21 cellular contexts compared by ENCODE assay signal in the genomic region with DNA sequence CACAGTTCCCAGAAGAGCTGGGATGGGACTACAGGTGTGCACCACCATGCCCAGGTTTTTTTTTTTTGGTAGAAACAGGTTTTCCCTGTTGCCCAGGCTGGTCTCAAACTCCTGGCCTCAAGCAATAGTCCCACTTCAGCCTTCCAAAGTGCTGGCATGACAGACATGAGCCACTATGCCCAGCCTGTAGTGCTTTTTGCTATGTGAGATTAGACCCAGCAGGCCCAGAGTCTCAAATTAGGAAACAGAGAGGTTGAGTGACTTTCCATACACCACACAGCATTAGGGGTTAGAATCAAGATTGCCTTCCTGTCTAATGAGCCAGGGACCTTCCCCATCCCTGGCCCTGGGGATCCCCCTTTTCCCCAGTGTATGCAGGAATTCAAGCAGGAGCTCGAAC.
A peak's percentile ranks its signal among the peaks of the same experiment; 100 is the strongest.
DNase-seq lines count a peak whose midpoint lies in the region; ATAC-seq, FAIRE-seq and TF ChIP-seq lines count a peak whose summit lies in the region.
"Had no signal": no experiment of that assay in that cellular context is flagged by ENCODE, and none has a peak within 500 bp of the region (broad histone marks: within the 10 kb centered on the region; RNA-seq: fewer than 3 reads in every experiment).

No MANE protein-coding gene starts in this region.

- WGBS in HepG2 (ENCODE audit: low lambda C conversion rate), result 100% methylated on average over 1 of the region's 1 CpG

- H3K9ac ChIP-seq in adipocyte (ENCODE audit: low read length), result peak overlapping the region; percentile 17
- H3K9ac ChIP-seq in HepG2 (ENCODE audit: insufficient read depth, low read depth, low read length), result no peak overlapping the region
- H3K9ac ChIP-seq in subcutaneous abdominal adipose tissue (ENCODE audit: low read length in 5 of 5), result no peak overlapping the region

- H4K20me1 ChIP-seq in HepG2 (ENCODE audit: insufficient read depth, low read length), result no peaks in the 10 kb centered on the region

- H3K4me1 ChIP-seq in adipocyte (ENCODE audit: control insufficient read depth, insufficient read depth, low read length), result peaks cover 45% of the 10 kb centered on the region
- H3K4me1 ChIP-seq in HepG2 (ENCODE audit: insufficient read depth, low read length), result peaks cover 67% of the 10 kb centered on the region
- H3K4me1 ChIP-seq in subcutaneous abdominal adipose tissue (ENCODE audit: control insufficient read depth in 5 of 5, insufficient read depth in 5 of 5, low read length in 5 of 5), result peaks cover 2 to 46% (median 35%) of the 10 kb centered on the region in 5 donors

- CTCF ChIA-PET in HepG2 (lab: Yijun Ruan, JAX; ENCODE audit: low intra/inter-chr PET ratio, low total read pairs), result no interaction called here

- TF ChIP-seq POLR2A in HepG2 (IDR thresholded peaks at IDR 0.05; ENCODE audit: insufficient read depth in 1 of 2, low read depth in 2 of 2, low read length in 2 of 2), result no peak

- no peak overlapping the region for H3K4me2 ChIP-seq in HepG2 (ENCODE audit: low read depth, low read length)

- TF ChIP-seq EP300 in HepG2 (IDR thresholded peaks at IDR 0.05; ENCODE audit: low read depth in 2 of 2, low read length in 2 of 2) (no peak), HepG2 (CRISPR knock-in tag; IDR thresholded peaks at IDR 0.05; ENCODE audit: borderline replicate concordance) (no peak)

- H2AFZ ChIP-seq in HepG2 (ENCODE audit: low read length), result no peak overlapping the region

- no peak for TF ChIP-seq CTCF in HepG2 (CRISPR knock-in tag; IDR thresholded peaks at IDR 0.05)

- BruUV-seq in HepG2 (replicated peaks; lab: Mats Ljungman, UMichigan), result no TSS peak

- no peaks in the 10 kb centered on the region for H3K27me3 ChIP-seq in adipocyte (replicated peaks; ENCODE audit: control insufficient read depth, insufficient read depth, low read length)
- H3K27me3 ChIP-seq in HepG2 (ENCODE audit: control insufficient read depth in 1 of 2, insufficient read depth in 2 of 2, low read length in 2 of 2), result no peaks in the 10 kb centered on the region
- no peaks in the 10 kb centered on the region for H3K27me3 ChIP-seq in subcutaneous abdominal adipose tissue (ENCODE audit: control insufficient read depth in 5 of 5, insufficient read depth in 4 of 5, low read length in 5 of 5)

- ATAC-seq in HepG2, result no peak
- ATAC-seq: GM12878 had no signal

- in situ Hi-C loops in HepG2 (cut with HindIII; ENCODE audit: extremely low pct_ligation_motif_present, low pct_unique_long_range_greater_than_20kb) (no loop called here), KBM-7 (cut with MboI; ENCODE audit: low pct_unique_long_range_greater_than_20kb, low sequenced_read_pairs) (no loop called here)

- peak; percentile 5 for DNase-seq in AG20443 (ENCODE audit: low spot score)
- no peak for DNase-seq in adipocyte (ENCODE audit: low read depth)
- DNase-seq in HepG2 (ENCODE audit: low spot score), result no peak
- DNase-seq in NCI-H1436 treated with DMSO at 0.1 percent for 48 hours (lab: John Stamatoyannopoulos, UW), result no peak
- DNase-seq in KBM-7, result no peak
- no peak for DNase-seq in mesenteric fat pad (ENCODE audit: low spot score)
- DNase-seq: 8988T; ACHN; AML-193; CD4-positive, alpha-beta memory T cell; DMS153; DMS79; GF-D8; HCEC 1CT; HFFc6; IMR-90; KG1 had no signal

- intact Hi-C loops in HepG2 (cut with micrococcal nuclease; ENCODE audit: unreplicated experiment), result loop anchor here (5.0 kb wide), 1 partner anchor 396 kb away; no protein-coding TSS in a partner anchor

- FAIRE-seq in HepG2 (lab: Jason Lieb, UNC), result no peak
- FAIRE-seq: GM12878 had no signal

- H3K9me3 ChIP-seq in adipocyte (ENCODE audit: control insufficient read depth, low read length), result no peaks in the 10 kb centered on the region
- no peaks in the 10 kb centered on the region for H3K9me3 ChIP-seq in HepG2 (ENCODE audit: low read length)
- H3K9me3 ChIP-seq in subcutaneous abdominal adipose tissue (ENCODE audit: control insufficient read depth in 5 of 5, low read length in 5 of 5), result no peaks in the 10 kb centered on the region

- POLR2A ChIA-PET in HepG2 (lab: Yijun Ruan, JAX), result interaction anchor here (0.9 to 1.3 kb wide), 2 partner anchors 44 to 99 kb away, joined by 3 to 4 read pairs; no protein-coding TSS in a partner anchor

- H3K27ac ChIP-seq in HepG2 (ENCODE audit: extremely low read length, insufficient read depth, low read length) (no peak overlapping the region), subcutaneous abdominal adipose tissue (ENCODE audit: low read depth, low read length) (peak overlapping the region; percentile 73)
- H3K27ac ChIP-seq: C4-2B, HL-60 had no signal

- no peak overlapping the region for H3K4me3 ChIP-seq in adipocyte (ENCODE audit: low read length)
- H3K4me3 ChIP-seq in HepG2 (replicated peaks in 1 of 3; ENCODE audit: insufficient read depth in 1 of 3, low read depth in 2 of 3, low read length in 3 of 3), result no peak overlapping the region
- H3K4me3 ChIP-seq in subcutaneous abdominal adipose tissue (ENCODE audit: low read depth in 1 of 5, low read length in 5 of 5), result no peak overlapping the region
- H3K4me3 ChIP-seq: GM12878 had no signal

- no peaks in the 10 kb centered on the region for H3K79me2 ChIP-seq in HepG2 (ENCODE audit: insufficient read depth, low read length)

- no peak for TF ChIP-seq RAD21 in HepG2 (CRISPR knock-in tag; IDR thresholded peaks at IDR 0.05)

- H3K36me3 ChIP-seq in adipocyte (ENCODE audit: control insufficient read depth, insufficient read depth, low read length, severe bottlenecking), result peaks cover 7% of the 10 kb centered on the region
- peaks cover 0 to 6% of the 10 kb centered on the region in 2 experiments; a peak in 2 of 5 replicates for H3K36me3 ChIP-seq in HepG2 (replicated peaks in 1 of 2; ENCODE audit: control insufficient read depth in 1 of 2, insufficient read depth in 2 of 2, low read length in 2 of 2)
- peaks cover 0 to 21% (median 13%) of the 10 kb centered on the region in 5 donors for H3K36me3 ChIP-seq in subcutaneous abdominal adipose tissue (ENCODE audit: control insufficient read depth in 5 of 5, insufficient read depth in 5 of 5, low read length in 5 of 5)

TF ChIP-seq in HepG2, 621 proteins besides CTCF, POLR2A, EP300 and RAD21 (continues in another document):
- TF ChIP-seq NFYC (CRISPR knock-in tag; IDR thresholded peaks at IDR 0.05), result no peak
- no peak for TF ChIP-seq ZNF883 (CRISPR knock-in tag; IDR thresholded peaks at IDR 0.05; ENCODE audit: not compliant biosample characterization)
- TF ChIP-seq AHR (CRISPR knock-in tag; IDR thresholded peaks at IDR 0.05), result no peak
- TF ChIP-seq CHCHD3 (CRISPR knock-in tag; IDR thresholded peaks at IDR 0.05), result no peak
- TF ChIP-seq, protein P1, sequence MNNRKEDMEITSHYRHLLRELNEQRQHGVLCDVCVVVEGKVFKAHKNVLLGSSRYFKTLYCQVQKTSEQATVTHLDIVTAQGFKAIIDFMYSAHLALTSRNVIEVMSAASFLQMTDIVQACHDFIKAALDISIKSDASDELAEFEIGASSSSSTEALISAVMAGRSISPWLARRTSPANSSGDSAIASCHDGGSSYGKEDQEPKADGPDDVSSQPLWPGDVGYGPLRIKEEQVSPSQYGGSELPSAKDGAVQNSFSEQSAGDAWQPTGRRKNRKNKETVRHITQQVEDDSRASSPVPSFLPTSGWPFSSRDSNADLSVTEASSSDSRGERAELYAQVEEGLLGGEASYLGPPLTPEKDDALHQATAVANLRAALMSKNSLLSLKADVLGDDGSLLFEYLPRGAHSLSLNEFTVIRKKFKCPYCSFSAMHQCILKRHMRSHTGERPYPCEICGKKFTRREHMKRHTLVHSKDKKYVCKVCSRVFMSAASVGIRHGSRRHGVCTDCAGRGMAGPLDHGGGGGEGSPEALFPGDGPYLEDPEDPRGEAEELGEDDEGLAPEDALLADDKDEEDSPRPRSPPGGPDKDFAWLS (CRISPR knock-in tag; IDR thresholded peaks at IDR 0.05; ENCODE audit: borderline replicate concordance), result no peak
- TF ChIP-seq POGZ (CRISPR knock-in tag; IDR thresholded peaks at IDR 0.05), result no peak
- TF ChIP-seq KDM1A (CRISPR knock-in tag; IDR thresholded peaks at IDR 0.05), result peak; percentile 23; the same call in 1 of the 2 replicates
- TF ChIP-seq, protein P2, sequence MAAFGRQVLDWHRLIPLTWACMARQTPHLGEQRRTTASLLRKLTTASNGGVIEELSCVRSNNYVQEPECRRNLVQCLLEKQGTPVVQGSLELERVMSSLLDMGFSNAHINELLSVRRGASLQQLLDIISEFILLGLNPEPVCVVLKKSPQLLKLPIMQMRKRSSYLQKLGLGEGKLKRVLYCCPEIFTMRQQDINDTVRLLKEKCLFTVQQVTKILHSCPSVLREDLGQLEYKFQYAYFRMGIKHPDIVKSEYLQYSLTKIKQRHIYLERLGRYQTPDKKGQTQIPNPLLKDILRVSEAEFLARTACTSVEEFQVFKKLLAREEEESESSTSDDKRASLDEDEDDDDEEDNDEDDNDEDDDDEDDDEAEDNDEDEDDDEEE (CRISPR knock-in tag; IDR thresholded peaks at IDR 0.05), result no peak
- TF ChIP-seq ZNF441 (CRISPR knock-in tag; IDR thresholded peaks at IDR 0.05; ENCODE audit: borderline replicate concordance), result no peak
- TF ChIP-seq, protein P3, sequence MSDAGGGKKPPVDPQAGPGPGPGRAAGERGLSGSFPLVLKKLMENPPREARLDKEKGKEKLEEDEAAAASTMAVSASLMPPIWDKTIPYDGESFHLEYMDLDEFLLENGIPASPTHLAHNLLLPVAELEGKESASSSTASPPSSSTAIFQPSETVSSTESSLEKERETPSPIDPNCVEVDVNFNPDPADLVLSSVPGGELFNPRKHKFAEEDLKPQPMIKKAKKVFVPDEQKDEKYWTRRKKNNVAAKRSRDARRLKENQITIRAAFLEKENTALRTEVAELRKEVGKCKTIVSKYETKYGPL (CRISPR knock-in tag; IDR thresholded peaks at IDR 0.05), result no peak
- TF ChIP-seq NPAS2 (CRISPR knock-in tag; IDR thresholded peaks at IDR 0.05; ENCODE audit: borderline replicate concordance), result no peak
- no peak for TF ChIP-seq SOX5 (CRISPR knock-in tag; IDR thresholded peaks at IDR 0.05; ENCODE audit: borderline replicate concordance)
- no peak for TF ChIP-seq MYNN (CRISPR knock-in tag; IDR thresholded peaks at IDR 0.05; ENCODE audit: low read depth)
- TF ChIP-seq, protein P4, sequence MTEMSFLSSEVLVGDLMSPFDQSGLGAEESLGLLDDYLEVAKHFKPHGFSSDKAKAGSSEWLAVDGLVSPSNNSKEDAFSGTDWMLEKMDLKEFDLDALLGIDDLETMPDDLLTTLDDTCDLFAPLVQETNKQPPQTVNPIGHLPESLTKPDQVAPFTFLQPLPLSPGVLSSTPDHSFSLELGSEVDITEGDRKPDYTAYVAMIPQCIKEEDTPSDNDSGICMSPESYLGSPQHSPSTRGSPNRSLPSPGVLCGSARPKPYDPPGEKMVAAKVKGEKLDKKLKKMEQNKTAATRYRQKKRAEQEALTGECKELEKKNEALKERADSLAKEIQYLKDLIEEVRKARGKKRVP (CRISPR knock-in tag; IDR thresholded peaks at IDR 0.05), result no peak
- peak; percentile 95 for TF ChIP-seq ZNF768 (CRISPR knock-in tag; IDR thresholded peaks at IDR 0.05)
